ENCODE assay signal across 12 cellular contexts in genomic region chr5:68273717-68274409, GRCh38. TPM values are rescaled to one million over a fixed set of nuclear protein-coding genes. Genes with fewer than 3 reads are reported as not detected.
A peak's percentile ranks its signal among the peaks of the same experiment; 100 is the strongest.
DNase-seq lines count a peak whose midpoint lies in the region; ATAC-seq and TF ChIP-seq lines count a peak whose summit lies in the region.
"Had no signal": no experiment of that assay in that cellular context is flagged by ENCODE, and none has a peak within 500 bp of the region (broad histone marks: within the 10 kb centered on the region; RNA-seq: fewer than 3 reads in every experiment).

No MANE protein-coding gene starts in this region.

- H3K36me3 ChIP-seq in gastroesophageal sphincter = peaks cover 14 to 57% of the 10 kb centered on the region in 2 donors

- H3K27ac ChIP-seq in gastroesophageal sphincter = peak overlapping the region; percentile 72 to 86 (median 82)

- peaks cover 37 to 97% (median 53%) of the 10 kb centered on the region in 3 donors for H3K4me1 ChIP-seq in gastroesophageal sphincter

- H3K9me3 ChIP-seq in gastroesophageal sphincter = no peaks in the 10 kb centered on the region

- ATAC-seq in GM19463 (IDR thresholded peaks at IDR 0.05; ENCODE audit: unreplicated experiment) (peak; percentile 50), HG03354 (IDR thresholded peaks at IDR 0.05; ENCODE audit: poor library complexity, severe bottlenecking, unreplicated experiment) (peak; percentile 73), gastroesophageal sphincter (peak; percentile 73), HG03097 (IDR thresholded peaks at IDR 0.05; ENCODE audit: low FRiP score, unreplicated experiment) (no peak)
- ATAC-seq: esophagus mucosa had no signal

- TF ChIP-seq EP300 in gastroesophageal sphincter (IDR thresholded peaks at IDR 0.05) = no peak

- WGBS in gastroesophageal sphincter (ENCODE audit: low coverage in 1 of 2), 2 donors = 55 to 67% methylated on average over 3 of the region's 3 CpGs

- H3K27me3 ChIP-seq in gastroesophageal sphincter = no peaks in the 10 kb centered on the region

- TF ChIP-seq CTCF in GM12865 (IDR thresholded peaks at IDR 0.05; ENCODE audit: insufficient read depth, low read depth, low read length, missing control alignments) (no peak), gastroesophageal sphincter (IDR thresholded peaks at IDR 0.05) (no peak)

- H3K4me3 ChIP-seq in GM12865 (ENCODE audit: low read depth, low read length) = no peak overlapping the region; the same call in 1 of the 2 replicates
- no peak overlapping the region for H3K4me3 ChIP-seq in gastroesophageal sphincter

- DNase-seq in GM12865 (ENCODE audit: low read depth) = peak; percentile 67
- DNase-seq in DMS79 (lab: John Stamatoyannopoulos, UW) = no peak
- DNase-seq in NCI-H1417 (lab: John Stamatoyannopoulos, UW) = no peak
- DNase-seq in AG20443 (ENCODE audit: low spot score) = no peak
- DNase-seq: mesendoderm, NCI-H1105 treated with DMSO at 0.1 percent for 48 hours, SHP77 treated with DMSO at 0.1 percent for 48 hours had no signal

- TF ChIP-seq POLR2A in gastroesophageal sphincter (IDR thresholded peaks at IDR 0.05) = no peak

RNA-seq across cellular contexts. Expression of gene PIK3R1, which starts 58.3 kb away (rescaled TPM):
- total RNA-seq in gastroesophageal sphincter = 100 to 1,000 TPM; 188 to 403 (median 312) TPM
